In genomic region chr9:100111235-100111634, GRCh38 we compare ENCODE assay signal across 9 cellular contexts. TPM values are rescaled to one million over a fixed set of nuclear protein-coding genes. Genes with fewer than 3 reads are reported as not detected.
A peak's percentile ranks its signal among the peaks of the same experiment; 100 is the strongest.
DNase-seq lines count a peak whose midpoint lies in the region; ATAC-seq and TF ChIP-seq lines count a peak whose summit lies in the region.
"Had no signal": no experiment of that assay in that cellular context is flagged by ENCODE, and none has a peak within 500 bp of the region (broad histone marks: within the 10 kb centered on the region; RNA-seq: fewer than 3 reads in every experiment).

No MANE protein-coding gene starts in this region.

- ATAC-seq in heart left ventricle (peak; percentile 97 to 99 (median 98)), HG03439 (IDR thresholded peaks at IDR 0.05; ENCODE audit: unreplicated experiment) (no peak), HG02885 (IDR thresholded peaks at IDR 0.05; ENCODE audit: poor library complexity, unreplicated experiment) (no peak), GM18498 (IDR thresholded peaks at IDR 0.05; ENCODE audit: unreplicated experiment) (no peak)
- ATAC-seq: activated CD4-positive, CD25-positive, alpha-beta regulatory T cell treated with anti-CD3 and anti-CD28 coated beads, Interleukin-2, amount 50 U/mL, for 24 hours had no signal

- H3K27ac ChIP-seq in heart left ventricle, result peak overlapping the region in 10 of 12 donors; percentile 32 to 65 (median 44)
- peak overlapping the region; percentile 76 for H3K27ac ChIP-seq in skeletal muscle tissue (ENCODE audit: low read depth, low read length)

- H3K4me3 ChIP-seq in adipocyte (ENCODE audit: low read length) (peak overlapping the region; percentile 64), heart left ventricle (peak overlapping the region in 2 of 12 donors; percentile 11 to 15), skeletal muscle tissue (ENCODE audit: low read length in 3 of 3) (peak overlapping the region; percentile 8 to 36 (median 32))

- TF ChIP-seq POLR2A in heart left ventricle (IDR thresholded peaks at IDR 0.05), result no peak

- H3K9ac ChIP-seq in adipocyte (ENCODE audit: low read length) (no peak overlapping the region), skeletal muscle tissue (ENCODE audit: low read depth in 1 of 3, low read length in 3 of 3) (peak overlapping the region in 2 of 3 donors; percentile 17 to 62)

- DNase-seq in HS-27A (ENCODE audit: low read depth), result peak; percentile 29
- peak; percentile 98 for DNase-seq in adipocyte (ENCODE audit: low read depth)
- DNase-seq in heart left ventricle, result peak; percentile 79 to 93 (median 82)
- no peak for DNase-seq in OCI-M1 (lab: John Stamatoyannopoulos, UW)

- TF ChIP-seq CTCF in heart left ventricle (IDR thresholded peaks at IDR 0.05), result no peak

- H3K27me3 ChIP-seq in adipocyte (replicated peaks; ENCODE audit: control insufficient read depth, insufficient read depth, low read length) (peaks cover 9% of the 10 kb centered on the region), heart left ventricle (no peaks in the 10 kb centered on the region), skeletal muscle tissue (ENCODE audit: control insufficient read depth in 3 of 3, insufficient read depth in 3 of 3, low read length in 3 of 3) (no peaks in the 10 kb centered on the region)

- H3K4me1 ChIP-seq in adipocyte (ENCODE audit: control insufficient read depth, insufficient read depth, low read length) (peaks cover 19% of the 10 kb centered on the region), heart left ventricle (peaks cover 0 to 22% (median 11%) of the 10 kb centered on the region in 12 donors), skeletal muscle tissue (ENCODE audit: control insufficient read depth in 3 of 3, insufficient read depth in 3 of 3, low read length in 3 of 3) (peaks cover 10 to 11% (median 10%) of the 10 kb centered on the region in 3 donors)

- H3K9me3 ChIP-seq in adipocyte (ENCODE audit: control insufficient read depth, low read length), result no peaks in the 10 kb centered on the region
- H3K9me3 ChIP-seq in heart left ventricle, result no peaks in the 10 kb centered on the region
- H3K9me3 ChIP-seq in skeletal muscle tissue (ENCODE audit: control insufficient read depth in 3 of 3, low read length in 3 of 3), result no peaks in the 10 kb centered on the region

- H3K36me3 ChIP-seq in adipocyte (ENCODE audit: control insufficient read depth, insufficient read depth, low read length, severe bottlenecking) (peaks cover 28% of the 10 kb centered on the region), heart left ventricle (peaks cover 0 to 53% (median 30%) of the 10 kb centered on the region in 9 donors), skeletal muscle tissue (ENCODE audit: control insufficient read depth in 3 of 3, insufficient read depth in 3 of 3, low read length in 3 of 3) (peaks cover 3 to 14% (median 12%) of the 10 kb centered on the region in 3 donors)

- WGBS in heart left ventricle, 4 donors, result 22 to 35% (median 29%) methylated on average over 4 of the region's 4 CpGs

- intact Hi-C loops in heart left ventricle (cut with DNase I), result no loop called here

RNA-seq across cellular contexts. Expression of gene INVS, which starts 12.2 kb away (rescaled TPM):
- total RNA-seq in heart left ventricle (10 to 100 TPM in 1 of 9 donors, 1 to 10 TPM in 8; 4.9 to 10.4 (median 7.5) TPM), skeletal muscle tissue (24.0 TPM)
- 1 to 10 TPM; 2.5 to 2.8 TPM for polyA plus RNA-seq in heart left ventricle

RNA-seq across cellular contexts. Expression of gene ERP44, which starts 12.4 kb away (rescaled TPM):
- total RNA-seq in heart left ventricle, result 10 to 100 TPM in 8 of 9 donors, 1 to 10 TPM in 1; 7.9 to 20.5 (median 15.7) TPM
- 10 to 100 TPM; 13.1 to 21.6 TPM for polyA plus RNA-seq in heart left ventricle
- total RNA-seq in skeletal muscle tissue, result 9.4 TPM

Comparison
In these comparisons a context has a peak if more than half of its experiments do, and no peak if none do; other contexts are left out.
1. ATAC-seq: peak in heart left ventricle (4 of 4); none in HG03439 (single experiment), HG02885 (single experiment) and GM18498 (single experiment).